In the genomic region with DNA sequence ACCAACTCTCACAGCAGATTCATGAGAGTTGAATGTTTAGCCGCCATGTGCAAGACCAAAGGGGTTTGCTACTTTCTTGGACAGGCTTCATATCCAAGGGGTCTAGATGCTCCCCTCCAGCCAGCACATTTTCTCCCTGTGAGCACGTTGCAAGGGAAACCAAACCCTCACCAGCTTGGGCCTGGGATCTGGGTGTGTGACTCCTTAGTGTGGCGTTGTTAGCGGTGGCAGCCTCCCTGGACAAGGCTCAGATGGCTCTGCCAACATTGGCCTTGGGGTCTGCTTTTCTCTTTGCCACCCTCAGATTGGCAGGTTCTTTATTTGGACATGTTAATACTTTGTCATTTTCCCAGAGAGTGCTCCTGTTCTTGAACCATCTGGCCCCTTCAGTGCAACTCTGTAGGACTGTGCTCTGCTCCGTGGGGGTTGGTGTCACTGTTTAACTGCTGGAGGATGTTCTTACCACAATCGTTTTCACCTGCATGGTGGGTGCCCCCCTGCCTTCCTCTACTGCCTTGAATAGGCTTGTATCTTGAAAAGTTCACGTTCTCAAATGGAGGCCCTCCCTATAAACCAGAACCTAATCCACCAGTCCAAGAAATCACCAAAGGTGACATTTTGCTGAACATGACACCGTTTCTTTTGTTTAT, we compare ENCODE assay signal across 10 cellular contexts. TPM values are rescaled to one million over a fixed set of nuclear protein-coding genes. Genes with fewer than 3 reads are reported as not detected.
A peak's percentile ranks its signal among the peaks of the same experiment; 100 is the strongest.
DNase-seq lines count a peak whose midpoint lies in the region; ATAC-seq and TF ChIP-seq lines count a peak whose summit lies in the region.
"Had no signal": no experiment of that assay in that cellular context is flagged by ENCODE, and none has a peak within 500 bp of the region (broad histone marks: within the 10 kb centered on the region; RNA-seq: fewer than 3 reads in every experiment).

No MANE protein-coding gene starts in this region.

- ATAC-seq in HG02938 (IDR thresholded peaks at IDR 0.05; ENCODE audit: unreplicated experiment): no peak

- peaks cover 51% of the 10 kb centered on the region for H3K4me1 ChIP-seq in hepatocyte (ENCODE audit: insufficient read depth)

- no peaks in the 10 kb centered on the region for H3K36me3 ChIP-seq in hepatocyte (replicated peaks; ENCODE audit: insufficient read depth, low read depth)
- H3K36me3 ChIP-seq: BE2C had no signal

- H3K4me3 ChIP-seq in hepatocyte: no peak overlapping the region

- no peaks in the 10 kb centered on the region for H3K9me2 ChIP-seq in hepatocyte (replicated peaks; ENCODE audit: insufficient read depth)

- H3K27ac ChIP-seq in hepatocyte: peak overlapping the region; percentile 88
- H3K27ac ChIP-seq in temporal lobe (ENCODE audit: low read depth, low read length): peak overlapping the region; percentile 36

- H3K9me3 ChIP-seq in hepatocyte (ENCODE audit: low read depth): no peaks in the 10 kb centered on the region
- H3K9me3 ChIP-seq: BE2C had no signal

- no peaks in the 10 kb centered on the region for H3K27me3 ChIP-seq in hepatocyte
- H3K27me3 ChIP-seq: BE2C had no signal

- H3K79me2 ChIP-seq in hepatocyte: no peaks in the 10 kb centered on the region

- DNase-seq in activated gamma-delta T cell treated with Interleukin-2 at 50 U/mL for 16 hours (peak; percentile 29), activated gamma-delta T cell (lab: John Stamatoyannopoulos, UW) (no peak), RPMI8226 (peak; percentile 54), hepatocyte (ENCODE audit: low spot score) (no peak), retina (no peak), NCI-H2196 treated with DMSO at 0.1 percent for 48 hours (lab: John Stamatoyannopoulos, UW; ENCODE audit: unreplicated experiment) (no peak)
- DNase-seq: BE2C had no signal

- WGBS in hepatocyte (ENCODE audit: low lambda C conversion rate, missing lambda C conversion rate): 86% methylated on average over 8 of the region's 8 CpGs

- H3K4me2 ChIP-seq in hepatocyte: no peak overlapping the region

- no peak for TF ChIP-seq CTCF in hepatocyte (IDR thresholded peaks at IDR 0.05; ENCODE audit: poor library complexity)

- no peak overlapping the region for H2AFZ ChIP-seq in hepatocyte

- no peaks in the 10 kb centered on the region for H4K20me1 ChIP-seq in hepatocyte (ENCODE audit: insufficient read depth, poor library complexity, severe bottlenecking)

RNA-seq across cellular contexts. Expression of a gene that starts 13.4 kb away (rescaled TPM):
- total RNA-seq in hepatocyte (7.2 and 10.7 TPM in 2 replicates), temporal lobe (15.0 TPM)
- 8.4 and 14.0 TPM in 2 replicates for polyA plus RNA-seq in hepatocyte
- total RNA-seq: LHCN-M2 had no signal

Comparison
In these comparisons a context has a peak if more than half of its experiments do, and no peak if none do; other contexts are left out.
1. DNase-seq: peak in activated gamma-delta T cell treated with Interleukin-2 at 50 U/mL for 16 hours (single experiment) and RPMI8226 (single experiment); none in activated gamma-delta T cell (single experiment), hepatocyte (single experiment), retina (single experiment) and NCI-H2196 treated with DMSO at 0.1 percent for 48 hours (single experiment).